Comparison of ENCODE assay signal across 8 cellular contexts in the genomic region with DNA sequence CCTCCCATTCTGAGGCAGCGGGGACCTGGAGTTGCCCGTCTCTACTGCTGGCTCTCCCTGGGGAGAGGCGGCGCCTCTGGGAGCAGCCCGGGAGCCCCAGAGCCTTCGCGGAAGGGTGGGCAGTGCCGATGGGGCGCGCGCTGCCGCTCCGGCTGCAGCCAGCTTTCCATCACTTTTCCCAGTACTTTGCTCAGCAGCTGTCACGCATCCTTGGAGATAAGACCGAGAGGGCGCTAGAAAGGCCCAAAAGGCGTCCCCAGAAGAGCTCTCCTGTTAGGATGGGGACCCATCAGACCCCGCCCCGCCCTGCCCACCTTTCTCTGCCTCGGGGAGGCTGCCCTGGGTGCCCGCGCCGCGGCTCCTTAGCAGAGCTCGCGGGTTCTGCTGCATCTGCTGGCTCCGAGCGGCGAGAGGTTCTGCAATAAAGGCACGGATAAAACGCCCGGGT. TPM values are rescaled to one million over a fixed set of nuclear protein-coding genes. Genes with fewer than 3 reads are reported as not detected.
DNase-seq lines count a peak whose midpoint lies in the region; ATAC-seq, FAIRE-seq and TF ChIP-seq lines count a peak whose summit lies in the region.

No MANE protein-coding gene starts in this region.

- no peak for FAIRE-seq in GM19239 (lab: Jason Lieb, UNC)

- no peak for TF ChIP-seq RAD21 in liver (IDR thresholded peaks at IDR 0.05)

- H3K9me3 ChIP-seq in PC-9 (ENCODE audit: insufficient read depth, low read depth) (no peaks in the 10 kb centered on the region), colonic mucosa (no peaks in the 10 kb centered on the region), liver (ENCODE audit: control insufficient read depth in 4 of 4, low read length in 3 of 4) (no peaks in the 10 kb centered on the region), stomach smooth muscle (ENCODE audit: control insufficient read depth in 2 of 2, low read length in 2 of 2) (no peaks in the 10 kb centered on the region)

- H3K4me3 ChIP-seq in PC-9 (no peak overlapping the region), colonic mucosa (peak overlapping the region; percentile 35), liver (ENCODE audit: low read depth in 1 of 3, low read length in 3 of 3) (peak overlapping the region in 2 of 3 donors; percentile 1 to 50), stomach smooth muscle (ENCODE audit: low read length in 2 of 2) (peak overlapping the region; percentile 53 to 66)

- H3K9ac ChIP-seq in colonic mucosa (ENCODE audit: low read depth in 2 of 2, low read length in 2 of 2) (no peak overlapping the region), liver (ENCODE audit: low read depth in 1 of 2, low read length in 2 of 2) (peak overlapping the region in 1 of 2 donors; percentile 42), stomach smooth muscle (ENCODE audit: low read length in 2 of 2) (peak overlapping the region in 1 of 2 donors; percentile 32)

- WGBS in liver: 4% methylated on average over 32 of the region's 32 CpGs

- peak overlapping the region; percentile 53 for H3K4me2 ChIP-seq in PC-9

- no peaks in the 10 kb centered on the region for H3K79me2 ChIP-seq in PC-9 (ENCODE audit: low read depth)

- TF ChIP-seq CTCF in PC-9 (conservative IDR thresholded peaks at IDR 0.05): no peak
- no peak for TF ChIP-seq CTCF in colonic mucosa (IDR thresholded peaks at IDR 0.05)
- no peak for TF ChIP-seq CTCF in liver (IDR thresholded peaks at IDR 0.05; ENCODE audit: low read depth, low read length, missing input control)

- CTCF ChIA-PET in PC-9 (lab: Charles Lee): interaction anchor here (0.6 to 1.1 kb wide), 3 partner anchors 439 to 701 kb away, joined by 4 to 12 read pairs (median 6); no protein-coding TSS in a partner anchor

- DNase-seq in A172 (ENCODE audit: low spot score) (peak; percentile 44), PC-9 (no peak), colonic mucosa (no peak), GM19239 (ENCODE audit: insufficient read length, low spot score) (no peak), LoVo (ENCODE audit: low spot score) (no peak)

- no peaks in the 10 kb centered on the region for H4K20me1 ChIP-seq in PC-9 (ENCODE audit: insufficient read depth)

- H3K9me2 ChIP-seq in PC-9 (ENCODE audit: insufficient read depth): no peaks in the 10 kb centered on the region

- POLR2A ChIA-PET in PC-9 (lab: Charles Lee; ENCODE audit: unreplicated experiment): interaction anchor here (0.6 kb wide), 1 partner anchor 1294 kb away, joined by 6 read pairs; no protein-coding TSS in a partner anchor

- no TSS peak for BruUV-seq in PC-9 (replicated peaks; lab: Mats Ljungman, UMichigan)

- intact Hi-C loops in PC-9 (cut with micrococcal nuclease; ENCODE audit: unreplicated experiment) (loop anchor here (10.0 kb wide), 1 partner anchor 521 kb away; no protein-coding TSS in a partner anchor), colonic mucosa (cut with DNase I) (loop anchor here (10.0 kb wide), 2 partner anchors 121 to 679 kb away; partner anchors contain the start of gene RCOR3)

- H3K4me1 ChIP-seq in PC-9 (replicated peaks; ENCODE audit: insufficient read depth): no peaks in the 10 kb centered on the region
- H3K4me1 ChIP-seq in colonic mucosa: peaks cover 4% of the 10 kb centered on the region
- peaks cover 8 to 15% (median 9%) of the 10 kb centered on the region in 4 donors for H3K4me1 ChIP-seq in liver (ENCODE audit: control insufficient read depth in 4 of 4, insufficient read depth in 4 of 4, low read length in 3 of 4)
- peaks cover 15% of the 10 kb centered on the region for H3K4me1 ChIP-seq in stomach smooth muscle (ENCODE audit: control insufficient read depth, insufficient read depth, low read length)

- no peaks in the 10 kb centered on the region for H3K36me3 ChIP-seq in PC-9 (ENCODE audit: low read depth)
- no peaks in the 10 kb centered on the region for H3K36me3 ChIP-seq in colonic mucosa
- no peaks in the 10 kb centered on the region for H3K36me3 ChIP-seq in liver (ENCODE audit: control insufficient read depth in 4 of 4, insufficient read depth in 3 of 4, low read depth in 1 of 4, low read length in 3 of 4)
- no peaks in the 10 kb centered on the region for H3K36me3 ChIP-seq in stomach smooth muscle (ENCODE audit: control insufficient read depth in 2 of 2, insufficient read depth in 2 of 2, low read length in 2 of 2)

- ATAC-seq in GM18498 (IDR thresholded peaks at IDR 0.05; ENCODE audit: unreplicated experiment): peak; percentile 11

- H2AFZ ChIP-seq in PC-9: no peak overlapping the region

- H3F3A ChIP-seq in PC-9 (ENCODE audit: insufficient read depth, low read depth): no peaks in the 10 kb centered on the region

- no peak overlapping the region for H3K27ac ChIP-seq in PC-9
- H3K27ac ChIP-seq in colonic mucosa: no peak overlapping the region
- no peak overlapping the region for H3K27ac ChIP-seq in liver (ENCODE audit: low read depth in 1 of 2, low read length in 2 of 2)
- H3K27ac ChIP-seq in stomach smooth muscle (ENCODE audit: low read length): no peak overlapping the region

- H3K27me3 ChIP-seq in PC-9 (ENCODE audit: insufficient read depth, low read depth) (peaks cover 43% of the 10 kb centered on the region), colonic mucosa (peaks cover 19% of the 10 kb centered on the region), liver (ENCODE audit: control insufficient read depth in 4 of 4, insufficient read depth in 4 of 4, low read length in 3 of 4) (peaks cover 0 to 13% (median 2%) of the 10 kb centered on the region in 4 donors), stomach smooth muscle (ENCODE audit: control insufficient read depth in 1 of 2, insufficient read depth in 2 of 2, low read length in 2 of 2) (peaks cover 14 to 18% of the 10 kb centered on the region in 2 donors)

TF ChIP-seq in liver, 16 proteins besides CTCF, POLR2A, EP300 and RAD21:
- TF ChIP-seq YY1 (IDR thresholded peaks at IDR 0.05) (no peak), HNF4G (IDR thresholded peaks at IDR 0.05) (no peak), NR2F2 (IDR thresholded peaks at IDR 0.05) (no peak), HNF4A (conservative IDR thresholded peaks at IDR 0.05) (no peak), GABPA (IDR thresholded peaks at IDR 0.05 in 1 of 2, conservative IDR thresholded peaks at IDR 0.05 in 1 of 2) (no peak), EGR1 (IDR thresholded peaks at IDR 0.05; ENCODE audit: low read depth in 2 of 2) (no peak), FOXA1 (IDR thresholded peaks at IDR 0.05) (no peak), ATF3 (IDR thresholded peaks at IDR 0.05) (no peak), TAF1 (conservative IDR thresholded peaks at IDR 0.05) (no peak), RXRA (IDR thresholded peaks at IDR 0.05) (no peak), JUND (IDR thresholded peaks at IDR 0.05) (no peak), FOXA2 (IDR thresholded peaks at IDR 0.05) (no peak)
- TF ChIP-seq, protein P1, sequence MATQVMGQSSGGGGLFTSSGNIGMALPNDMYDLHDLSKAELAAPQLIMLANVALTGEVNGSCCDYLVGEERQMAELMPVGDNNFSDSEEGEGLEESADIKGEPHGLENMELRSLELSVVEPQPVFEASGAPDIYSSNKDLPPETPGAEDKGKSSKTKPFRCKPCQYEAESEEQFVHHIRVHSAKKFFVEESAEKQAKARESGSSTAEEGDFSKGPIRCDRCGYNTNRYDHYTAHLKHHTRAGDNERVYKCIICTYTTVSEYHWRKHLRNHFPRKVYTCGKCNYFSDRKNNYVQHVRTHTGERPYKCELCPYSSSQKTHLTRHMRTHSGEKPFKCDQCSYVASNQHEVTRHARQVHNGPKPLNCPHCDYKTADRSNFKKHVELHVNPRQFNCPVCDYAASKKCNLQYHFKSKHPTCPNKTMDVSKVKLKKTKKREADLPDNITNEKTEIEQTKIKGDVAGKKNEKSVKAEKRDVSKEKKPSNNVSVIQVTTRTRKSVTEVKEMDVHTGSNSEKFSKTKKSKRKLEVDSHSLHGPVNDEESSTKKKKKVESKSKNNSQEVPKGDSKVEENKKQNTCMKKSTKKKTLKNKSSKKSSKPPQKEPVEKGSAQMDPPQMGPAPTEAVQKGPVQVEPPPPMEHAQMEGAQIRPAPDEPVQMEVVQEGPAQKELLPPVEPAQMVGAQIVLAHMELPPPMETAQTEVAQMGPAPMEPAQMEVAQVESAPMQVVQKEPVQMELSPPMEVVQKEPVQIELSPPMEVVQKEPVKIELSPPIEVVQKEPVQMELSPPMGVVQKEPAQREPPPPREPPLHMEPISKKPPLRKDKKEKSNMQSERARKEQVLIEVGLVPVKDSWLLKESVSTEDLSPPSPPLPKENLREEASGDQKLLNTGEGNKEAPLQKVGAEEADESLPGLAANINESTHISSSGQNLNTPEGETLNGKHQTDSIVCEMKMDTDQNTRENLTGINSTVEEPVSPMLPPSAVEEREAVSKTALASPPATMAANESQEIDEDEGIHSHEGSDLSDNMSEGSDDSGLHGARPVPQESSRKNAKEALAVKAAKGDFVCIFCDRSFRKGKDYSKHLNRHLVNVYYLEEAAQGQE (IDR thresholded peaks at IDR 0.05): no peak
- TF ChIP-seq, protein P2, sequence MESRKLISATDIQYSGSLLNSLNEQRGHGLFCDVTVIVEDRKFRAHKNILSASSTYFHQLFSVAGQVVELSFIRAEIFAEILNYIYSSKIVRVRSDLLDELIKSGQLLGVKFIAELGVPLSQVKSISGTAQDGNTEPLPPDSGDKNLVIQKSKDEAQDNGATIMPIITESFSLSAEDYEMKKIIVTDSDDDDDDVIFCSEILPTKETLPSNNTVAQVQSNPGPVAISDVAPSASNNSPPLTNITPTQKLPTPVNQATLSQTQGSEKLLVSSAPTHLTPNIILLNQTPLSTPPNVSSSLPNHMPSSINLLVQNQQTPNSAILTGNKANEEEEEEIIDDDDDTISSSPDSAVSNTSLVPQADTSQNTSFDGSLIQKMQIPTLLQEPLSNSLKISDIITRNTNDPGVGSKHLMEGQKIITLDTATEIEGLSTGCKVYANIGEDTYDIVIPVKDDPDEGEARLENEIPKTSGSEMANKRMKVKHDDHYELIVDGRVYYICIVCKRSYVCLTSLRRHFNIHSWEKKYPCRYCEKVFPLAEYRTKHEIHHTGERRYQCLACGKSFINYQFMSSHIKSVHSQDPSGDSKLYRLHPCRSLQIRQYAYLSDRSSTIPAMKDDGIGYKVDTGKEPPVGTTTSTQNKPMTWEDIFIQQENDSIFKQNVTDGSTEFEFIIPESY (IDR thresholded peaks at IDR 0.05): no peak

RNA-seq across cellular contexts. Expression of gene KCNH1, which starts 0.5 kb away (rescaled TPM):
- 5.3 and 6.9 TPM in 2 replicates for total RNA-seq in A172 (2014; rRNA removed; shearing (Covaris generic))
- total RNA-seq in PC-9 (2021): not detected in 2 replicates
- total RNA-seq in colonic mucosa: under 1 TPM; 0.40 to 0.64 TPM
- not detected for total RNA-seq in liver
- polyA plus RNA-seq in liver: not detected
